1 cellular context compared by ENCODE assay signal in the genomic region with DNA sequence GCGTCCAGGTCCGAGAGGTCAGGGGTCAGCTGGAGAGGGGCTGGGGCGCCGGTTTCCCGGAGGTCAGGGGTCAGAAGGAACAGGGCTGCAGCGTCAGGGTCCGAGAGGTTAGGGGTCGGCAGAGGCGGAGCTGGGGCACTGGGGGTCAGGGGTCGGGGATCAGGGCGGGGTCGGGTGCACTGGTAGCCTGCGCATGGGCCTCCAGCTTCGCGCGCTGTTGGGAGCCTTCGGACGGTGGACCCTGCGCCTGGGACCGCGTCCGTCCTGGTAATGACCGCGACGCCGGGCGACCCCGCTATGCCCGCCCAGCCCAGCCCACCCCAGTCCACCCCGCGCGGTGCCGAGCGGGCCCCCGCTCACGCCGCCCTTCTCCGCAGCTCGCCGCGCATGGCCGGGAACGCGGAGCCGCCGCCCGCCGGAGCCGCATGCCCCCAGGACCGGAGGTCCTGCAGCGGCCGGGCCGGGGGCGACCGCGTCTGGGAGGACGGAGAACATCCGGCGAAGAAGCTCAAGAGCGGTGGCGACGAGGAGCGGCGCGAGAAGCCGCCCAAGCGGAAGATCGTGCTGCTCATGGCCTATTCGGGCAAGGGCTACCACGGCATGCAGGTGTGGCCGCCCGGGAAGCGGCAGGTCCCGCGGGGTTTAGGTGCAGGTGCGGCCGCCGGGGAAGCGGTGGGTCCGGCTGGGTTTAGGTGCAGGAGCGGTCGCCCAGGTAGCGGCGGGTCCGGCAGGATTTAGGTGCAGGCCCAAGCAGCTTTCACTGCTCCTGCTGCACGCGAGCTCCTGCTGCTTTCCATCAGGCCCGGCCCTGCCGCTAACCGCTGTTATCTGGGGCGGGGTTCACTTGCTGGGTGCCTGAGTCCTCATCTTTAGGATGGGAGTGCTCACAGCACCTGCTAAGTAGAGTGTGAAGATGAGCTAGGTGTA.
TF ChIP-seq lines count a peak whose summit lies in the region.

No MANE protein-coding gene starts in this region.

TF ChIP-seq in K562, 482 proteins besides CTCF, POLR2A, EP300 and RAD21 (continued from another document and continues in another):
- TF ChIP-seq NR2C2 (CRISPR knock-in tag; IDR thresholded peaks at IDR 0.05) (0 out of 2 replicates have a peak, but pooled peaks have one; percentile 19), NR2C2 (tag; IDR thresholded peaks at IDR 0.05) (peak; percentile 96), BHLHE40 (IDR thresholded peaks at IDR 0.05; ENCODE audit: low read length) (peak; percentile 57; the same call in 1 of the 2 replicates), ZNF561 (CRISPR knock-in tag; conservative IDR thresholded peaks at IDR 0.05) (no peak), MTF1 (CRISPR knock-in tag; IDR thresholded peaks at IDR 0.05; ENCODE audit: borderline replicate concordance) (no peak), HDAC1 (IDR thresholded peaks at IDR 0.05) (peak in 1 of 2 experiments; percentile 46; a peak in 1 of 4 replicates), NRF1 (conservative IDR thresholded peaks at IDR 0.05 in 1 of 2, IDR thresholded peaks at IDR 0.05 in 1 of 2) (peak in 1 of 2 experiments; percentile 17; a peak in 2 of 4 replicates), L3MBTL2 (IDR thresholded peaks at IDR 0.05) (peak; percentile 52), PHF8 (IDR thresholded peaks at IDR 0.05; ENCODE audit: borderline replicate concordance, low read length) (peak; percentile 20; the same call in 1 of the 2 replicates), CHD1 (IDR thresholded peaks at IDR 0.05; ENCODE audit: low read length) (peak; percentile 57)
- TF ChIP-seq, protein P1, sequence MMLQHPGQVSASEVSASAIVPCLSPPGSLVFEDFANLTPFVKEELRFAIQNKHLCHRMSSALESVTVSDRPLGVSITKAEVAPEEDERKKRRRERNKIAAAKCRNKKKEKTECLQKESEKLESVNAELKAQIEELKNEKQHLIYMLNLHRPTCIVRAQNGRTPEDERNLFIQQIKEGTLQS (IDR thresholded peaks at IDR 0.05), result no peak
- TF ChIP-seq, protein P1 (CRISPR knock-in tag; conservative IDR thresholded peaks at IDR 0.05), result peak; percentile 59; the same call in 1 of the 2 replicates
- TF ChIP-seq, protein P2, sequence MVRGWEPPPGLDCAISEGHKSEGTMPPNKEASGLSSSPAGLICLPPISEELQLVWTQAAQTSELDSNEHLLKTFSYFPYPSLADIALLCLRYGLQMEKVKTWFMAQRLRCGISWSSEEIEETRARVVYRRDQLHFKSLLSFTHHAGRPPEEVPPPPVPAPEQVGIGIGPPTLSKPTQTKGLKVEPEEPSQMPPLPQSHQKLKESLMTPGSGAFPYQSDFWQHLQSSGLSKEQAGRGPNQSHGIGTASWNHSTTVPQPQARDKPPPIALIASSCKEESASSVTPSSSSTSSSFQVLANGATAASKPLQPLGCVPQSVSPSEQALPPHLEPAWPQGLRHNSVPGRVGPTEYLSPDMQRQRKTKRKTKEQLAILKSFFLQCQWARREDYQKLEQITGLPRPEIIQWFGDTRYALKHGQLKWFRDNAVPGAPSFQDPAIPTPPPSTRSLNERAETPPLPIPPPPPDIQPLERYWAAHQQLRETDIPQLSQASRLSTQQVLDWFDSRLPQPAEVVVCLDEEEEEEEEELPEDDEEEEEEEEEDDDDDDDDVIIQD (CRISPR knock-in tag; IDR thresholded peaks at IDR 0.05), result no peak
- TF ChIP-seq, protein P3, sequence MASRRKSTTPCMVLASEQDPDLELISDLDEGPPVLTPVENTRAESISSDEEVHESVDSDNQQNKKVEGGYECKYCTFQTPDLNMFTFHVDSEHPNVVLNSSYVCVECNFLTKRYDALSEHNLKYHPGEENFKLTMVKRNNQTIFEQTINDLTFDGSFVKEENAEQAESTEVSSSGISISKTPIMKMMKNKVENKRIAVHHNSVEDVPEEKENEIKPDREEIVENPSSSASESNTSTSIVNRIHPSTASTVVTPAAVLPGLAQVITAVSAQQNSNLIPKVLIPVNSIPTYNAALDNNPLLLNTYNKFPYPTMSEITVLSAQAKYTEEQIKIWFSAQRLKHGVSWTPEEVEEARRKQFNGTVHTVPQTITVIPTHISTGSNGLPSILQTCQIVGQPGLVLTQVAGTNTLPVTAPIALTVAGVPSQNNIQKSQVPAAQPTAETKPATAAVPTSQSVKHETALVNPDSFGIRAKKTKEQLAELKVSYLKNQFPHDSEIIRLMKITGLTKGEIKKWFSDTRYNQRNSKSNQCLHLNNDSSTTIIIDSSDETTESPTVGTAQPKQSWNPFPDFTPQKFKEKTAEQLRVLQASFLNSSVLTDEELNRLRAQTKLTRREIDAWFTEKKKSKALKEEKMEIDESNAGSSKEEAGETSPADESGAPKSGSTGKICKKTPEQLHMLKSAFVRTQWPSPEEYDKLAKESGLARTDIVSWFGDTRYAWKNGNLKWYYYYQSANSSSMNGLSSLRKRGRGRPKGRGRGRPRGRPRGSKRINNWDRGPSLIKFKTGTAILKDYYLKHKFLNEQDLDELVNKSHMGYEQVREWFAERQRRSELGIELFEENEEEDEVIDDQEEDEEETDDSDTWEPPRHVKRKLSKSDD (conservative IDR thresholded peaks at IDR 0.05; ENCODE audit: low read length), result no peak
- TF ChIP-seq, protein P4, sequence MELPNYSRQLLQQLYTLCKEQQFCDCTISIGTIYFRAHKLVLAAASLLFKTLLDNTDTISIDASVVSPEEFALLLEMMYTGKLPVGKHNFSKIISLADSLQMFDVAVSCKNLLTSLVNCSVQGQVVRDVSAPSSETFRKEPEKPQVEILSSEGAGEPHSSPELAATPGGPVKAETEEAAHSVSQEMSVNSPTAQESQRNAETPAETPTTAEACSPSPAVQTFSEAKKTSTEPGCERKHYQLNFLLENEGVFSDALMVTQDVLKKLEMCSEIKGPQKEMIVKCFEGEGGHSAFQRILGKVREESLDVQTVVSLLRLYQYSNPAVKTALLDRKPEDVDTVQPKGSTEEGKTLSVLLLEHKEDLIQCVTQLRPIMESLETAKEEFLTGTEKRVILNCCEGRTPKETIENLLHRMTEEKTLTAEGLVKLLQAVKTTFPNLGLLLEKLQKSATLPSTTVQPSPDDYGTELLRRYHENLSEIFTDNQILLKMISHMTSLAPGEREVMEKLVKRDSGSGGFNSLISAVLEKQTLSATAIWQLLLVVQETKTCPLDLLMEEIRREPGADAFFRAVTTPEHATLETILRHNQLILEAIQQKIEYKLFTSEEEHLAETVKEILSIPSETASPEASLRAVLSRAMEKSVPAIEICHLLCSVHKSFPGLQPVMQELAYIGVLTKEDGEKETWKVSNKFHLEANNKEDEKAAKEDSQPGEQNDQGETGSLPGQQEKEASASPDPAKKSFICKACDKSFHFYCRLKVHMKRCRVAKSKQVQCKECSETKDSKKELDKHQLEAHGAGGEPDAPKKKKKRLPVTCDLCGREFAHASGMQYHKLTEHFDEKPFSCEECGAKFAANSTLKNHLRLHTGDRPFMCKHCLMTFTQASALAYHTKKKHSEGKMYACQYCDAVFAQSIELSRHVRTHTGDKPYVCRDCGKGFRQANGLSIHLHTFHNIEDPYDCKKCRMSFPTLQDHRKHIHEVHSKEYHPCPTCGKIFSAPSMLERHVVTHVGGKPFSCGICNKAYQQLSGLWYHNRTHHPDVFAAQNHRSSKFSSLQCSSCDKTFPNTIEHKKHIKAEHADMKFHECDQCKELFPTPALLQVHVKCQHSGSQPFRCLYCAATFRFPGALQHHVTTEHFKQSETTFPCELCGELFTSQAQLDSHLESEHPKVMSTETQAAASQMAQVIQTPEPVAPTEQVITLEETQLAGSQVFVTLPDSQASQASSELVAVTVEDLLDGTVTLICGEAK (IDR thresholded peaks at IDR 0.05), result 0 out of 2 replicates have a peak, but pooled peaks have one; percentile 11
- TF ChIP-seq, protein P4 (CRISPR knock-in tag; IDR thresholded peaks at IDR 0.05), result no peak
- TF ChIP-seq, protein P5, sequence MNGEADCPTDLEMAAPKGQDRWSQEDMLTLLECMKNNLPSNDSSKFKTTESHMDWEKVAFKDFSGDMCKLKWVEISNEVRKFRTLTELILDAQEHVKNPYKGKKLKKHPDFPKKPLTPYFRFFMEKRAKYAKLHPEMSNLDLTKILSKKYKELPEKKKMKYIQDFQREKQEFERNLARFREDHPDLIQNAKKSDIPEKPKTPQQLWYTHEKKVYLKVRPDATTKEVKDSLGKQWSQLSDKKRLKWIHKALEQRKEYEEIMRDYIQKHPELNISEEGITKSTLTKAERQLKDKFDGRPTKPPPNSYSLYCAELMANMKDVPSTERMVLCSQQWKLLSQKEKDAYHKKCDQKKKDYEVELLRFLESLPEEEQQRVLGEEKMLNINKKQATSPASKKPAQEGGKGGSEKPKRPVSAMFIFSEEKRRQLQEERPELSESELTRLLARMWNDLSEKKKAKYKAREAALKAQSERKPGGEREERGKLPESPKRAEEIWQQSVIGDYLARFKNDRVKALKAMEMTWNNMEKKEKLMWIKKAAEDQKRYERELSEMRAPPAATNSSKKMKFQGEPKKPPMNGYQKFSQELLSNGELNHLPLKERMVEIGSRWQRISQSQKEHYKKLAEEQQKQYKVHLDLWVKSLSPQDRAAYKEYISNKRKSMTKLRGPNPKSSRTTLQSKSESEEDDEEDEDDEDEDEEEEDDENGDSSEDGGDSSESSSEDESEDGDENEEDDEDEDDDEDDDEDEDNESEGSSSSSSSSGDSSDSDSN (IDR thresholded peaks at IDR 0.05; ENCODE audit: borderline replicate concordance in 1 of 2, low read depth in 2 of 2, low read length in 2 of 2), result 0 out of 4 replicates have a peak, but pooled peaks of 1 of the 2 experiments have one; percentile 38
- TF ChIP-seq, protein P6, sequence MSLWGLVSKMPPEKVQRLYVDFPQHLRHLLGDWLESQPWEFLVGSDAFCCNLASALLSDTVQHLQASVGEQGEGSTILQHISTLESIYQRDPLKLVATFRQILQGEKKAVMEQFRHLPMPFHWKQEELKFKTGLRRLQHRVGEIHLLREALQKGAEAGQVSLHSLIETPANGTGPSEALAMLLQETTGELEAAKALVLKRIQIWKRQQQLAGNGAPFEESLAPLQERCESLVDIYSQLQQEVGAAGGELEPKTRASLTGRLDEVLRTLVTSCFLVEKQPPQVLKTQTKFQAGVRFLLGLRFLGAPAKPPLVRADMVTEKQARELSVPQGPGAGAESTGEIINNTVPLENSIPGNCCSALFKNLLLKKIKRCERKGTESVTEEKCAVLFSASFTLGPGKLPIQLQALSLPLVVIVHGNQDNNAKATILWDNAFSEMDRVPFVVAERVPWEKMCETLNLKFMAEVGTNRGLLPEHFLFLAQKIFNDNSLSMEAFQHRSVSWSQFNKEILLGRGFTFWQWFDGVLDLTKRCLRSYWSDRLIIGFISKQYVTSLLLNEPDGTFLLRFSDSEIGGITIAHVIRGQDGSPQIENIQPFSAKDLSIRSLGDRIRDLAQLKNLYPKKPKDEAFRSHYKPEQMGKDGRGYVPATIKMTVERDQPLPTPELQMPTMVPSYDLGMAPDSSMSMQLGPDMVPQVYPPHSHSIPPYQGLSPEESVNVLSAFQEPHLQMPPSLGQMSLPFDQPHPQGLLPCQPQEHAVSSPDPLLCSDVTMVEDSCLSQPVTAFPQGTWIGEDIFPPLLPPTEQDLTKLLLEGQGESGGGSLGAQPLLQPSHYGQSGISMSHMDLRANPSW (CRISPR knock-in tag; IDR thresholded peaks at IDR 0.05), result peak; percentile 80; the same call in 1 of the 2 replicates
